ENCODE assay signal across 8 cellular contexts in the genomic region with DNA sequence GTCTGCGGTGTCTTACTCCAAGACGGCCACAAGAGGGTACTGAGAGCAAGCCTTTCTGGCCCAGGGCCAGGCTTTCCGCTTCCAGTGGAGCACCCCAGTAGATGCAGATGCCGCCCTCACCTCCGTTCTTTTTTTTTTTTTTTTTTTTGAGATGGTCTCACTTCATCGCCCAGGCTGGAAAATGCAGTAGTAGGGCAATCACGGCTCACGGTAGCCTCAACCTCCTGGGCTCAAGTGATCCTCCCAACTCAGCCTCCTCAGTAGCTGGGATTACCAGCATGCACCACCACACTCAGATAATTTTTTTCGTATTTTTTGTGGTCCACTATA.
DNase-seq lines count a peak whose midpoint lies in the region; ATAC-seq lines count a peak whose summit lies in the region.

No MANE protein-coding gene starts in this region.

- H3K4me1 Mint-ChIP-seq in central memory CD8-positive, alpha-beta T cell, result no peaks in the 10 kb centered on the region

- H3K27ac Mint-ChIP-seq in central memory CD8-positive, alpha-beta T cell (ENCODE audit: low read depth), result no peak overlapping the region

- peak; percentile 79 for DNase-seq in EH (ENCODE audit: low read depth)
- peak; percentile 67 for DNase-seq in NCI-H345 treated with DMSO at 0.1 percent for 48 hours (lab: John Stamatoyannopoulos, UW; ENCODE audit: unreplicated experiment)
- peak; percentile 45 for DNase-seq in activated CD4-positive, CD25-positive, alpha-beta regulatory T cell treated with anti-CD3 and anti-CD28 coated beads, Interleukin-2, amount 50 U/mL, for 16 hours (ENCODE audit: low read depth, low spot score)
- peak; percentile 47 to 59 for DNase-seq in central memory CD8-positive, alpha-beta T cell (ENCODE audit: low spot score in 2 of 2)
- peak; percentile 91 for DNase-seq in left kidney (ENCODE audit: low read depth, low spot score)
- peak; percentile 71 for DNase-seq in stimulated activated CD4-positive, alpha-beta T cell treated with anti-CD3 and anti-CD28 coated beads, Interleukin-4, amount 100 ng/mL, for 1 hour

- H3K9me3 Mint-ChIP-seq in central memory CD8-positive, alpha-beta T cell, result no peaks in the 10 kb centered on the region

- ATAC-seq in HG03135 (IDR thresholded peaks at IDR 0.05; ENCODE audit: unreplicated experiment), result peak; percentile 47
- ATAC-seq in central memory CD8-positive, alpha-beta T cell (replicated peaks; ENCODE audit: extremely low read depth, poor library complexity, severe bottlenecking), result peak; percentile 77
- no peak for ATAC-seq in GM19397 (IDR thresholded peaks at IDR 0.05; ENCODE audit: unreplicated experiment)

- no peaks in the 10 kb centered on the region for H3K36me3 Mint-ChIP-seq in central memory CD8-positive, alpha-beta T cell (ENCODE audit: insufficient read depth)

- H3K27me3 Mint-ChIP-seq in central memory CD8-positive, alpha-beta T cell, result no peaks in the 10 kb centered on the region

- H3K4me3 Mint-ChIP-seq in central memory CD8-positive, alpha-beta T cell, result no peak overlapping the region
